10 cellular contexts compared by ENCODE assay signal in the genomic region with DNA sequence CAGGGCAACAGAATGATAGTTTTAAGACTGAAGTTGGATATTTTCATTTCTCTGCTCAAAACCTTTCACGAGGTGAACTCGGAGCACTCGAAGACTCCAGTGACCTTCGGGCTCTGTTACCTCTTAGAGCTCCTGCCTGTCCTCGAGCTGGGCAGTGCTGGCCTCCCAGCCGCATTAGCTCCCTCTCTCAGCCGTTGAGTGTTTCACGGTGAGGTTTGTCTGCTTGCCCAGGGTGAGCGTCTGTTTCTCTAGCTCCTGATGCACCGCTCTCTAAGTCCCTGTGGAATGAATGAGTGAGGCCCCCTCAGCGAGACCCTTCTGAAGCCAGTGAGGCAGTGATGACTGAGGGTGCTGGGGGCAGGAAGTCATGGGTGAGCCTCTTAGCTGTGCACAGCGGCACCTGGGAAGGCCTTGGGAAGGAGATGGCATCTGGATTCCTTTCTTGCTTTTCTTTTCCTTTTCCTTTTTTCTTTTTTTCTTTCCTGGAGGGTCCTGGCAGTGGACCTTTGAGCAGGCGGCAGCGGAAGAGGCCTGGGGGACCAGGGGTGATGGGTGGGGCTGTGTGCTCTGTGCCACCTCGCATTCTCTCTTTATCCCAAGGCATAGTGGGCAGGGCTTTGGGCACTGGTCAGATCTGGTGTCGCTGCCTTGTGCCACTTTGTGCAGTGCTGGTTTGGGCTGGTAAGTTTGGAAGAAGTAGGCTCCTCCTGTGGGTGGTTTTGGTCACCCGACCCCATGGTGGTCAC. TPM values are rescaled to one million over a fixed set of nuclear protein-coding genes. Genes with fewer than 3 reads are reported as not detected.
A peak's percentile ranks its signal among the peaks of the same experiment; 100 is the strongest.
DNase-seq lines count a peak whose midpoint lies in the region; ATAC-seq and TF ChIP-seq lines count a peak whose summit lies in the region.
"Had no signal": no experiment of that assay in that cellular context is flagged by ENCODE, and none has a peak within 500 bp of the region (broad histone marks: within the 10 kb centered on the region; RNA-seq: fewer than 3 reads in every experiment).

No MANE protein-coding gene starts in this region.

- peaks cover 10% of the 10 kb centered on the region for H3K27me3 Mint-ChIP-seq in activated CD4-positive, alpha-beta memory T cell treated with anti-CD3 and anti-CD28 coated beads, Interleukin-2, amount 10 ng/mL, durations not matched to agents 7 days and 5 days
- peaks cover 3 to 5% (median 5%) of the 10 kb centered on the region in 3 donors for H3K27me3 Mint-ChIP-seq in immature natural killer cell (ENCODE audit: low read depth in 3 of 3)

- H3K4me3 Mint-ChIP-seq in activated CD4-positive, alpha-beta memory T cell treated with anti-CD3 and anti-CD28 coated beads, Interleukin-2, amount 10 ng/mL, durations not matched to agents 7 days and 5 days, result peak overlapping the region; percentile 56
- peak overlapping the region; percentile 56 to 97 (median 92) for H3K4me3 Mint-ChIP-seq in immature natural killer cell

- H3K36me3 Mint-ChIP-seq in activated CD4-positive, alpha-beta memory T cell treated with anti-CD3 and anti-CD28 coated beads, Interleukin-2, amount 10 ng/mL, durations not matched to agents 7 days and 5 days (ENCODE audit: low read depth), result peaks cover 4% of the 10 kb centered on the region
- H3K36me3 Mint-ChIP-seq in immature natural killer cell, result peaks cover 0 to 10% (median 0%) of the 10 kb centered on the region in 3 donors

- H3K4me1 Mint-ChIP-seq in activated CD4-positive, alpha-beta memory T cell treated with anti-CD3 and anti-CD28 coated beads, Interleukin-2, amount 10 ng/mL, durations not matched to agents 7 days and 5 days, result peaks cover 42% of the 10 kb centered on the region
- H3K4me1 Mint-ChIP-seq in immature natural killer cell, result peaks cover 36 to 42% of the 10 kb centered on the region in 2 donors

- no peaks in the 10 kb centered on the region for H3K9me3 Mint-ChIP-seq in activated CD4-positive, alpha-beta memory T cell treated with anti-CD3 and anti-CD28 coated beads, Interleukin-2, amount 10 ng/mL, durations not matched to agents 7 days and 5 days
- H3K9me3 Mint-ChIP-seq in immature natural killer cell, result no peaks in the 10 kb centered on the region

- ATAC-seq in left ventricle myocardium superior, result no peak
- no peak for ATAC-seq in aorta (ENCODE audit: low FRiP score)
- ATAC-seq in GM21737 (IDR thresholded peaks at IDR 0.05; ENCODE audit: unreplicated experiment), result no peak
- ATAC-seq: left colon had no signal

- CTCF ChIA-PET in activated CD4-positive, alpha-beta memory T cell treated with anti-CD3 and anti-CD28 coated beads, Interleukin-2, amount 10 ng/mL, durations not matched to agents 7 days and 5 days (lab: Charles Lee), result interaction anchor here (0.6 to 3.9 kb wide), 3 partner anchors 9 to 403 kb away, joined by 3 to 24 read pairs (median 5); no protein-coding TSS in a partner anchor

- POLR2A ChIA-PET in activated CD4-positive, alpha-beta memory T cell treated with anti-CD3 and anti-CD28 coated beads, Interleukin-2, amount 10 ng/mL, durations not matched to agents 7 days and 5 days (lab: Charles Lee), result interaction anchor here (2.0 kb wide), 1 partner anchor 30 kb away, joined by 8 read pairs; no protein-coding TSS in a partner anchor

- no peak for TF ChIP-seq CTCF in right atrium auricular region (IDR thresholded peaks at IDR 0.05)

- H3K27ac ChIP-seq in right atrium auricular region (no peak overlapping the region), aorta (ENCODE audit: low read depth in 1 of 2, low read length in 2 of 2) (no peak overlapping the region)

- WGBS in aorta, 2 donors, result 73 to 79% methylated on average over 17 of the region's 17 CpGs

- H3K4me1 ChIP-seq in right atrium auricular region (peaks cover 0 to 29% of the 10 kb centered on the region in 2 donors), aorta (ENCODE audit: control insufficient read depth in 1 of 2, insufficient read depth in 2 of 2, low read length in 2 of 2) (no peaks in the 10 kb centered on the region)

- DNase-seq in left ventricle myocardium superior (peak; percentile 8), right atrium auricular region (ENCODE audit: low spot score) (no peak), immature natural killer cell (no peak), aorta (peak; percentile 21 to 49), head of caudate nucleus (no peak), NCI-H1048 (lab: John Stamatoyannopoulos, UW) (no peak)
- no peak for DNase-seq in activated CD4-positive, alpha-beta memory T cell treated with anti-CD3 and anti-CD28 coated beads, Interleukin-2, amount 10 ng/mL, durations not matched to agents 7 days and 5 days
- DNase-seq: left colon; stimulated activated CD4-positive, alpha-beta T cell treated with anti-CD3 and anti-CD28 coated beads, Interleukin-12 subunit alpha, Interleukin-12 subunit beta, amount 100 ng/mL, for 4 hours had no signal

- intact Hi-C loops in left ventricle myocardium superior (cut with micrococcal nuclease), result no loop called here
- intact Hi-C loops in aorta (cut with DNase I), result no loop called here
- intact Hi-C loops in head of caudate nucleus (cut with DNase I), result no loop called here

- H3K27ac Mint-ChIP-seq in activated CD4-positive, alpha-beta memory T cell treated with anti-CD3 and anti-CD28 coated beads, Interleukin-2, amount 10 ng/mL, durations not matched to agents 7 days and 5 days, result peak overlapping the region; percentile 47
- peak overlapping the region in 3 of 6 donors; percentile 13 to 40 (median 33) for H3K27ac Mint-ChIP-seq in immature natural killer cell

- no peak overlapping the region for H3K4me3 ChIP-seq in right atrium auricular region
- no peak overlapping the region for H3K4me3 ChIP-seq in aorta (ENCODE audit: low read length in 2 of 2)

- H3K9me3 ChIP-seq in right atrium auricular region (no peaks in the 10 kb centered on the region), aorta (ENCODE audit: control insufficient read depth, low read length) (no peaks in the 10 kb centered on the region)

- H3K36me3 ChIP-seq in right atrium auricular region (peaks cover 9% of the 10 kb centered on the region), aorta (ENCODE audit: control insufficient read depth in 1 of 2, insufficient read depth in 2 of 2, low read length in 1 of 2) (no peaks in the 10 kb centered on the region)

- H3K27me3 ChIP-seq in right atrium auricular region (no peaks in the 10 kb centered on the region), aorta (ENCODE audit: control insufficient read depth in 1 of 2, insufficient read depth in 2 of 2, low read length in 1 of 2) (no peaks in the 10 kb centered on the region)

RNA-seq across cellular contexts. Expression of a gene that starts 2.2 kb away (rescaled TPM):
- 7.2 TPM for total RNA-seq in left ventricle myocardium superior
- total RNA-seq in right atrium auricular region, result 10 to 100 TPM in 1 of 2 donors, 1 to 10 TPM in 1; 4.4 to 10.4 TPM
- total RNA-seq in activated CD4-positive, alpha-beta memory T cell treated with anti-CD3 and anti-CD28 coated beads, Interleukin-2, amount 10 ng/mL, durations not matched to agents 7 days and 5 days, result 10 to 100 TPM; 19.8 to 21.4 TPM
- 10 to 100 TPM; 28.6 to 45.7 (median 29.6) TPM for polyA plus RNA-seq in immature natural killer cell
- 10 to 100 TPM; 12.0 to 24.3 TPM for total RNA-seq in aorta
- 10 to 100 TPM; 27.7 to 38.2 TPM for polyA plus RNA-seq in aorta

RNA-seq across cellular contexts. Expression of a gene that starts 33.5 kb away (rescaled TPM):
- total RNA-seq in left ventricle myocardium superior, result 1.0 TPM
- 1 to 10 TPM; 2.2 to 2.4 TPM for total RNA-seq in right atrium auricular region
- not detected for total RNA-seq in activated CD4-positive, alpha-beta memory T cell treated with anti-CD3 and anti-CD28 coated beads, Interleukin-2, amount 10 ng/mL, durations not matched to agents 7 days and 5 days
- under 1 TPM in 1 of 3 donors, not detected in 2; 0.11 TPM for polyA plus RNA-seq in immature natural killer cell
- total RNA-seq in aorta, result 1 to 10 TPM; 5.6 to 6.3 TPM
- polyA plus RNA-seq in aorta, result 1 to 10 TPM; 2.8 to 4.3 TPM

Comparison
In these comparisons a context has a peak if more than half of its experiments do, and no peak if none do; other contexts are left out.
1. DNase-seq: peak in left ventricle myocardium superior (single experiment) and aorta (2 of 2); none in right atrium auricular region (single experiment), activated CD4-positive, alpha-beta memory T cell treated with anti-CD3 and anti-CD28 coated beads, Interleukin-2, amount 10 ng/mL, durations not matched to agents 7 days and 5 days (single experiment), immature natural killer cell (0 of 3), head of caudate nucleus (0 of 42) and NCI-H1048 (single experiment).